Comparison of ENCODE assay signal across 6 cellular contexts in the genomic region with DNA sequence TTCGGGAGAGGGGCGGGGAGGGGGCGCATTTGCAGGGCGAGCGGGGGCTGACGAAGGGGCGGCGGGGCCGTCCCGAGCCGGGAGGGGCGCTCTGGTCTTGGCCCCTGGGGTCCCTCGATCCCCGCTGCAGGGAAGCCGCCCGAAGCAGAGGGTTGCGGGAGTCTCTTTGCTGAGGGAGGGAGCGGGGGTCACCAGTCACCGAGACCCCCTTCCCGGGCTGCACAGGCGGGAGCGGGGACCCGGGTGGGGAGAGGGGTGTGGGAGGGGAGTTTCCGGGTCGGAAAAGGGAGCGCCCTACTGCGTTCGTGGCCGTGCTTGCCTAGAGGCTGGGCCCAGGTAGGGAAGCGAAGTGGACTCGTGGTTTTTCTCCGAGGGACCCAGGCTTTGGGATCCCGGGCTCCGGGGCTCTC. TPM values are rescaled to one million over a fixed set of nuclear protein-coding genes. Genes with fewer than 3 reads are reported as not detected.
DNase-seq lines count a peak whose midpoint lies in the region; ATAC-seq and TF ChIP-seq lines count a peak whose summit lies in the region.

No MANE protein-coding gene starts in this region.

- H3K79me2 ChIP-seq in MM.1S (ENCODE audit: low read length): no peaks in the 10 kb centered on the region

- peaks cover 7% of the 10 kb centered on the region for H3K4me1 Mint-ChIP-seq in glutamatergic neuron (ENCODE audit: low read depth, unreplicated experiment)

- no peaks in the 10 kb centered on the region for H3K9me2 ChIP-seq in MM.1S (replicated peaks; ENCODE audit: insufficient read depth, low read length)

- H3K4me2 ChIP-seq in MM.1S (ENCODE audit: low read depth, low read length): peak overlapping the region; percentile 83; the same call in 1 of the 2 replicates

- peaks cover 37% of the 10 kb centered on the region for H3K27me3 ChIP-seq in MM.1S (replicated peaks; ENCODE audit: insufficient read depth, low read length)
- no peaks in the 10 kb centered on the region for H3K27me3 ChIP-seq in thymus (ENCODE audit: control insufficient read depth, insufficient read depth)

- H2AFZ ChIP-seq in MM.1S (ENCODE audit: low read length): peak overlapping the region; percentile 90

- DNase-seq in MM.1S (no peak), glutamatergic neuron (no peak), NCI-H226 (no peak), mesenteric fat pad (ENCODE audit: low spot score) (no peak)

- H3K9me3 ChIP-seq in MM.1S (replicated peaks; ENCODE audit: insufficient read depth, low read length): no peaks in the 10 kb centered on the region
- no peaks in the 10 kb centered on the region for H3K9me3 ChIP-seq in thymus (ENCODE audit: control insufficient read depth)

- H3K36me3 Mint-ChIP-seq in glutamatergic neuron (ENCODE audit: unreplicated experiment): no peaks in the 10 kb centered on the region

- no peaks in the 10 kb centered on the region for H4K20me1 ChIP-seq in MM.1S (ENCODE audit: insufficient read depth, low read length)

- H3K4me3 ChIP-seq in MM.1S (ENCODE audit: low read length): peak overlapping the region; percentile 86
- H3K4me3 ChIP-seq in thymus (ENCODE audit: low read length): peak overlapping the region; percentile 59

- no peak for TF ChIP-seq CTCF in MM.1S (IDR thresholded peaks at IDR 0.05; ENCODE audit: low read length)
- TF ChIP-seq CTCF in glutamatergic neuron (IDR thresholded peaks at IDR 0.05; ENCODE audit: partially characterized antibody, unreplicated experiment): no peak

- no peaks in the 10 kb centered on the region for H3F3A ChIP-seq in MM.1S (ENCODE audit: insufficient read depth, low read length)

- H3K4me1 ChIP-seq in MM.1S (ENCODE audit: low read length): peaks cover 9% of the 10 kb centered on the region; the same call in 1 of the 2 replicates
- peaks cover 14% of the 10 kb centered on the region for H3K4me1 ChIP-seq in thymus (ENCODE audit: control insufficient read depth, insufficient read depth, low read length)

- H3K27ac ChIP-seq in MM.1S (ENCODE audit: low read length) (no peak overlapping the region), thymus (ENCODE audit: low read depth) (no peak overlapping the region)

- H3K36me3 ChIP-seq in MM.1S (replicated peaks; ENCODE audit: insufficient read depth, low read length) (no peaks in the 10 kb centered on the region), thymus (ENCODE audit: control insufficient read depth, insufficient read depth) (peaks cover 14% of the 10 kb centered on the region)

- H3K27me3 Mint-ChIP-seq in glutamatergic neuron (ENCODE audit: unreplicated experiment): peaks cover 11% of the 10 kb centered on the region

- peak overlapping the region; percentile 64; the same call in 1 of the 2 replicates for H3K9ac ChIP-seq in MM.1S (ENCODE audit: low read length)

- H3K4me3 Mint-ChIP-seq in glutamatergic neuron (ENCODE audit: unreplicated experiment): peak overlapping the region; percentile 68

- WGBS in thymus: 1% methylated on average over 34 of the region's 34 CpGs

- peaks cover 7% of the 10 kb centered on the region for H3K9me3 Mint-ChIP-seq in glutamatergic neuron (ENCODE audit: unreplicated experiment)

- peak; percentile 17 for ATAC-seq in GM21360 (IDR thresholded peaks at IDR 0.05; ENCODE audit: unreplicated experiment)

- no peak overlapping the region for H3K27ac Mint-ChIP-seq in glutamatergic neuron (ENCODE audit: unreplicated experiment)

RNA-seq across cellular contexts. Expression of gene AP1S1, which starts 0.4 kb away (rescaled TPM):
- total RNA-seq in glutamatergic neuron (ENCODE audit: unreplicated experiment) (50.4 TPM), mesenteric fat pad (30.4 TPM)
- polyA plus RNA-seq in thymus: 48.5 TPM

RNA-seq across cellular contexts. Expression of gene VGF, which starts 10.7 kb away (rescaled TPM):
- total RNA-seq in glutamatergic neuron (ENCODE audit: unreplicated experiment) (8.4 TPM), mesenteric fat pad (0.22 TPM)
- 0.52 TPM for polyA plus RNA-seq in thymus

RNA-seq across cellular contexts. Expression of gene NAT16, which starts 25.4 kb away (rescaled TPM):
- total RNA-seq in glutamatergic neuron (ENCODE audit: unreplicated experiment): 2.4 TPM
- polyA plus RNA-seq in thymus: not detected
- total RNA-seq in mesenteric fat pad: not detected

RNA-seq across cellular contexts. Expression of gene SERPINE1, which starts 27.8 kb away (rescaled TPM):
- total RNA-seq in glutamatergic neuron (ENCODE audit: unreplicated experiment) (not detected), mesenteric fat pad (130 TPM)
- polyA plus RNA-seq in thymus: 7.3 TPM

RNA-seq across cellular contexts. Expression of gene MOGAT3, which starts 46.1 kb away (rescaled TPM):
- not detected for total RNA-seq in glutamatergic neuron (ENCODE audit: unreplicated experiment)
- 0.11 TPM for polyA plus RNA-seq in thymus
- not detected for total RNA-seq in mesenteric fat pad
